Comparison of ENCODE assay signal across 24 cellular contexts in the genomic region with DNA sequence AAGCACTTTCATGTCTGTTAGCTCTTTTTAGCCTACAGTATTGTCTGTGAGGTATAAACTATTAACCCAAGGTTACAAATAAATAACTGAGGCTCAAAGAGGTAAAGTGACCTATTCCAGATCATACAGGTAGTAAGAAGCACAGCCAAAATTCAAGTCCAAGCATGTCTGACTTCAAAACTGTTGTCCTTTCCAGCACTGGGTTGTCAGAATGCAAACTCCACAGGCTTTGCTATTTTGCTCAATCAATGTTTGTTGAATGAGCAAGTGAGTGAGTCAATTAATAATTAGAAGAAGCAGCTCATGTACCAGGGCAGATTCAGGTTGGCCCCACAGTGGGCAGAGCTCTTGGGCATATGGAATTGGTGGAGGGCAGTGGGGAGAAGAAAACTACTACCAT.
"Had no signal": no experiment of that assay in that cellular context is flagged by ENCODE, and none has a peak within 500 bp of the region (broad histone marks: within the 10 kb centered on the region; RNA-seq: fewer than 3 reads in every experiment).

No MANE protein-coding gene starts in this region.

- H3K36me3 Mint-ChIP-seq: activated naive CD4-positive, alpha-beta T cell treated with anti-CD3 and anti-CD28 coated beads, Interleukin-2, amount 10 ng/mL, durations not matched to agents 7 days and 5 days; activated naive CD4-positive, alpha-beta T cell treated with anti-CD3 and anti-CD28 coated beads, Interleukin-2, amount 50 U/mL, for 72 hours; activated naive CD8-positive, alpha-beta T cell treated with anti-CD3 and anti-CD28 coated beads, Interleukin-2, amount 10 ng/mL, durations not matched to agents 7 days and 5 days had no signal

- DNase-seq: activated CD4-positive, alpha-beta memory T cell treated with anti-CD3 and anti-CD28 coated beads, Interleukin-2, amount 10 ng/mL, durations not matched to agents 7 days and 5 days; activated CD4-positive, alpha-beta T cell treated with anti-CD3 and anti-CD28 coated beads for 36 hours; activated CD4-positive, alpha-beta T cell treated with anti-CD3 and anti-CD28 coated beads, Interleukin-2, amount 10 ng/mL, durations not matched to agents 24 days and 14 days; activated CD4-positive, CD25-positive, alpha-beta regulatory T cell; activated CD4-positive, CD25-positive, alpha-beta regulatory T cell treated with anti-CD3 and anti-CD28 coated beads, Interleukin-2, amount 50 U/mL, for 72 hours; activated CD8-positive, alpha-beta memory T cell treated with anti-CD3 and anti-CD28 coated beads, Interleukin-2, amount 50 U/mL, for 48 hours; activated gamma-delta T cell; activated naive CD4-positive, alpha-beta T cell; activated naive CD4-positive, alpha-beta T cell treated with anti-CD3 and anti-CD28 coated beads, Interleukin-2, amount 10 ng/mL, durations not matched to agents 7 days and 5 days; activated naive CD8-positive, alpha-beta T cell treated with anti-CD3 and anti-CD28 coated beads, Interleukin-2, amount 10 ng/mL, durations not matched to agents 7 days and 5 days; activated T-cell treated with anti-CD3 and anti-CD28 coated beads for 4 hours; activated T-cell treated with anti-CD3 and anti-CD28 coated beads, Interleukin-2, amount 50 U/mL, for 24 hours; activated T-cell treated with anti-CD3 and anti-CD28 coated beads, Interleukin-2, amount 50 U/mL, for 72 hours; body of pancreas; dorsolateral prefrontal cortex; effector memory CD8-positive, alpha-beta T cell; T-helper 1 cell; T-helper 17 cell had no signal

- H3K4me1 ChIP-seq: body of pancreas had no signal

- ATAC-seq: activated CD4-positive, alpha-beta T cell treated with anti-CD3 and anti-CD28 coated beads for 36 hours; activated naive CD4-positive, alpha-beta T cell treated with anti-CD3 and anti-CD28 coated beads, Interleukin-2, amount 50 U/mL, for 72 hours; activated T-cell treated with anti-CD3 and anti-CD28 coated beads, Interleukin-2, amount 50 U/mL, for 72 hours; body of pancreas; effector memory CD8-positive, alpha-beta T cell; esophagus mucosa; T-helper 17 cell had no signal

- H3K9me3 ChIP-seq: body of pancreas had no signal

- H3K27ac Mint-ChIP-seq: activated CD4-positive, alpha-beta memory T cell treated with anti-CD3 and anti-CD28 coated beads, Interleukin-2, amount 10 ng/mL, durations not matched to agents 7 days and 5 days; activated CD4-positive, alpha-beta T cell treated with anti-CD3 and anti-CD28 coated beads for 36 hours; activated CD4-positive, alpha-beta T cell treated with anti-CD3 and anti-CD28 coated beads, Interleukin-2, amount 10 ng/mL, durations not matched to agents 24 days and 14 days; activated naive CD4-positive, alpha-beta T cell treated with anti-CD3 and anti-CD28 coated beads, Interleukin-2, amount 10 ng/mL, durations not matched to agents 7 days and 5 days; activated naive CD4-positive, alpha-beta T cell treated with anti-CD3 and anti-CD28 coated beads, Interleukin-2, amount 50 U/mL, for 72 hours; activated naive CD8-positive, alpha-beta T cell treated with anti-CD3 and anti-CD28 coated beads, Interleukin-2, amount 10 ng/mL, durations not matched to agents 7 days and 5 days; activated T-cell treated with anti-CD3 and anti-CD28 coated beads, Interleukin-2, amount 50 U/mL, for 24 hours; activated T-cell treated with anti-CD3 and anti-CD28 coated beads, Interleukin-2, amount 50 U/mL, for 72 hours; dendritic cell treated with granulocyte-macrophage colony-stimulating factor and Interleukin-4, amounts not matched to agents 40 ng/mL and 50 ng/mL, for 4 days; effector memory CD8-positive, alpha-beta T cell; T-helper 17 cell had no signal

- FAIRE-seq: frontal cortex had no signal

- H3K4me1 Mint-ChIP-seq: activated CD4-positive, alpha-beta memory T cell treated with anti-CD3 and anti-CD28 coated beads, Interleukin-2, amount 10 ng/mL, durations not matched to agents 7 days and 5 days; activated CD4-positive, alpha-beta T cell treated with anti-CD3 and anti-CD28 coated beads for 36 hours; activated CD4-positive, alpha-beta T cell treated with anti-CD3 and anti-CD28 coated beads, Interleukin-2, amount 10 ng/mL, durations not matched to agents 24 days and 14 days; activated naive CD4-positive, alpha-beta T cell treated with anti-CD3 and anti-CD28 coated beads, Interleukin-2, amount 10 ng/mL, durations not matched to agents 7 days and 5 days; activated naive CD8-positive, alpha-beta T cell treated with anti-CD3 and anti-CD28 coated beads, Interleukin-2, amount 10 ng/mL, durations not matched to agents 7 days and 5 days; central memory CD8-positive, alpha-beta T cell; T-helper 17 cell had no signal

- H3K27me3 ChIP-seq: body of pancreas had no signal

- H3K4me3 Mint-ChIP-seq: activated CD4-positive, alpha-beta memory T cell treated with anti-CD3 and anti-CD28 coated beads, Interleukin-2, amount 10 ng/mL, durations not matched to agents 7 days and 5 days; activated CD4-positive, alpha-beta T cell treated with anti-CD3 and anti-CD28 coated beads for 36 hours; activated CD4-positive, alpha-beta T cell treated with anti-CD3 and anti-CD28 coated beads, Interleukin-2, amount 10 ng/mL, durations not matched to agents 24 days and 14 days; activated naive CD4-positive, alpha-beta T cell treated with anti-CD3 and anti-CD28 coated beads, Interleukin-2, amount 10 ng/mL, durations not matched to agents 7 days and 5 days; activated naive CD8-positive, alpha-beta T cell treated with anti-CD3 and anti-CD28 coated beads, Interleukin-2, amount 10 ng/mL, durations not matched to agents 7 days and 5 days; activated T-cell treated with anti-CD3 and anti-CD28 coated beads, Interleukin-2, amount 50 U/mL, for 24 hours; activated T-cell treated with anti-CD3 and anti-CD28 coated beads, Interleukin-2, amount 50 U/mL, for 72 hours; central memory CD8-positive, alpha-beta T cell; dendritic cell treated with granulocyte-macrophage colony-stimulating factor and Interleukin-4, amounts not matched to agents 40 ng/mL and 50 ng/mL, for 4 days; effector memory CD8-positive, alpha-beta T cell; T-helper 17 cell had no signal

- H3K4me3 ChIP-seq: body of pancreas, coronary artery, dorsolateral prefrontal cortex had no signal

- H3K27ac ChIP-seq: body of pancreas, dorsolateral prefrontal cortex had no signal

- H3K27me3 Mint-ChIP-seq: activated CD4-positive, alpha-beta memory T cell treated with anti-CD3 and anti-CD28 coated beads, Interleukin-2, amount 10 ng/mL, durations not matched to agents 7 days and 5 days; activated CD4-positive, alpha-beta T cell treated with anti-CD3 and anti-CD28 coated beads for 36 hours; activated CD4-positive, alpha-beta T cell treated with anti-CD3 and anti-CD28 coated beads, Interleukin-2, amount 10 ng/mL, durations not matched to agents 24 days and 14 days; activated naive CD4-positive, alpha-beta T cell treated with anti-CD3 and anti-CD28 coated beads, Interleukin-2, amount 10 ng/mL, durations not matched to agents 7 days and 5 days; activated naive CD8-positive, alpha-beta T cell treated with anti-CD3 and anti-CD28 coated beads, Interleukin-2, amount 10 ng/mL, durations not matched to agents 7 days and 5 days; central memory CD8-positive, alpha-beta T cell; dendritic cell treated with granulocyte-macrophage colony-stimulating factor and Interleukin-4, amounts not matched to agents 40 ng/mL and 50 ng/mL, for 4 days; effector memory CD8-positive, alpha-beta T cell; T-helper 17 cell had no signal
